Comparison of ENCODE assay signal across 8 cellular contexts in the genomic region with DNA sequence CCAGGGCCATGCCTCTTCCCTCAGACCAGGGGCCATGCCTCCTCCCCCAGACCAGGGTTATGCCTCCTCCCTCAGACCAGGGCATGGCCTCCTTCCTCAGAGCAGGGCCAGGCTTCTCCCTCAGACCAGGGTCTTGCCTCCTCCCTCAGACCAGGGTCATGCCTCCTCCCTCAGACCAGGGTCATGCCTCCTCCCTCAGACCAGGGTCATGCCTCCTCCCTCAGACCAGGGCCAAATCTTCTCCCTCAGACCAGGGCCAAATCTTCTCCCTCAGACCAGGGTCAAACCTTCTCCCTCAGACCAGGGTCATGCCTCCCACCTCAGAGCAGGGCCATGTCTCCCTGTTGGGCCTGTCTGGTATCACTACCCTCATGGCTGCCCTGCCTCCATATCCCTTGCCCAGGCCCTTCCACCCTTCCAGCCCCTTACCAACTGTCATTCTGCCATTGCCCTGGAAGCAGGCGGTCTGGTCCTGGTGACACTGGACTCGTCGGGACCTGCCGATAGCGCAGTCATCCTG. TPM values are rescaled to one million over a fixed set of nuclear protein-coding genes. Genes with fewer than 3 reads are reported as not detected.
A peak's percentile ranks its signal among the peaks of the same experiment; 100 is the strongest.
DNase-seq lines count a peak whose midpoint lies in the region; ATAC-seq and TF ChIP-seq lines count a peak whose summit lies in the region.

No MANE protein-coding gene starts in this region.

- no peaks in the 10 kb centered on the region for H3K27me3 ChIP-seq in BLaER1 treated with 17β-estradiol and CSF1 and Interleukin-3, amounts not matched to agents 10 nM and 100 nM
- H3K27me3 ChIP-seq in osteoblast (ENCODE audit: insufficient read depth, low read length) (peaks cover 39% of the 10 kb centered on the region), MM.1S (replicated peaks; ENCODE audit: insufficient read depth, low read length) (no peaks in the 10 kb centered on the region)

- H3F3A ChIP-seq in MM.1S (ENCODE audit: insufficient read depth, low read length): no peaks in the 10 kb centered on the region

- peaks cover 11 to 21% (median 19%) of the 10 kb centered on the region in 10 experiments for H3K4me1 ChIP-seq in BLaER1 treated with 17β-estradiol and CSF1 and Interleukin-3, amounts not matched to agents 10 nM and 100 nM
- H3K4me1 ChIP-seq in osteoblast (ENCODE audit: insufficient read depth, low read length) (no peaks in the 10 kb centered on the region), MM.1S (ENCODE audit: low read length) (no peaks in the 10 kb centered on the region)

- H3K9me2 ChIP-seq in MM.1S (replicated peaks; ENCODE audit: insufficient read depth, low read length): no peaks in the 10 kb centered on the region

- H3K27ac ChIP-seq in BLaER1 treated with 17β-estradiol and CSF1 and Interleukin-3, amounts not matched to agents 10 nM and 100 nM: no peak overlapping the region
- H3K27ac ChIP-seq in RWPE1: peak overlapping the region; percentile 88
- H3K27ac ChIP-seq in osteoblast (ENCODE audit: low read depth, low read length): no peak overlapping the region
- no peak overlapping the region for H3K27ac ChIP-seq in MM.1S (ENCODE audit: low read length)

- DNase-seq in RWPE1 (ENCODE audit: low spot score) (no peak), epithelial cell of esophagus (ENCODE audit: low read depth) (no peak), osteoblast (ENCODE audit: insufficient read length, low spot score, missing footprints) (no peak), omental fat pad (ENCODE audit: low spot score) (no peak), MM.1S (no peak)
- DNase-seq in stimulated activated CD4-positive, alpha-beta T cell treated with anti-CD3 and anti-CD28 coated beads, Interleukin-15, amount 100 ng/mL, for 24 hours: no peak

- POLR2A ChIA-PET in RWPE1 (lab: Yijun Ruan, JAX; ENCODE audit: low non-redundant PET): no interaction called here

- peak overlapping the region; percentile 81 to 96 (median 92) for H3K4me2 ChIP-seq in BLaER1 treated with 17β-estradiol and CSF1 and Interleukin-3, amounts not matched to agents 10 nM and 100 nM
- H3K4me2 ChIP-seq in osteoblast (ENCODE audit: insufficient read depth, low read length): peak overlapping the region; percentile 86
- H3K4me2 ChIP-seq in MM.1S (ENCODE audit: low read depth, low read length): no peak overlapping the region

- H3K36me3 ChIP-seq in BLaER1 treated with 17β-estradiol and CSF1 and Interleukin-3, amounts not matched to agents 10 nM and 100 nM: no peaks in the 10 kb centered on the region
- H3K36me3 ChIP-seq in osteoblast (ENCODE audit: insufficient read depth, low read length): no peaks in the 10 kb centered on the region
- H3K36me3 ChIP-seq in MM.1S (replicated peaks; ENCODE audit: insufficient read depth, low read length): no peaks in the 10 kb centered on the region

- no peaks in the 10 kb centered on the region for H4K20me1 ChIP-seq in BLaER1 treated with 17β-estradiol and CSF1 and Interleukin-3, amounts not matched to agents 10 nM and 100 nM
- H4K20me1 ChIP-seq in osteoblast (ENCODE audit: insufficient read depth, low read length) (no peaks in the 10 kb centered on the region), MM.1S (ENCODE audit: insufficient read depth, low read length) (no peaks in the 10 kb centered on the region)

- no peak overlapping the region for H3K9ac ChIP-seq in BLaER1 treated with 17β-estradiol and CSF1 and Interleukin-3, amounts not matched to agents 10 nM and 100 nM
- H3K9ac ChIP-seq in MM.1S (ENCODE audit: low read length): no peak overlapping the region

- H3K9me3 ChIP-seq in BLaER1 treated with 17β-estradiol and CSF1 and Interleukin-3, amounts not matched to agents 10 nM and 100 nM (replicated peaks in 1 of 11): peaks cover 0 to 16% (median 0%) of the 10 kb centered on the region in 11 experiments; a peak in 5 of 22 replicates
- no peaks in the 10 kb centered on the region for H3K9me3 ChIP-seq in osteoblast (ENCODE audit: low read depth, low read length)
- H3K9me3 ChIP-seq in MM.1S (replicated peaks; ENCODE audit: insufficient read depth, low read length): no peaks in the 10 kb centered on the region

- CTCF ChIA-PET in RWPE1 (lab: Yijun Ruan, JAX): interaction anchor here (0.7 kb wide), 1 partner anchor 33 kb away, joined by 5 read pairs; no protein-coding TSS in a partner anchor

- TF ChIP-seq CTCF in RWPE1 (conservative IDR thresholded peaks at IDR 0.05; ENCODE audit: low read depth): no peak
- TF ChIP-seq CTCF in epithelial cell of esophagus (IDR thresholded peaks at IDR 0.05; ENCODE audit: insufficient read depth, low read depth, low read length, missing control alignments): no peak
- TF ChIP-seq CTCF in osteoblast (IDR thresholded peaks at IDR 0.05; ENCODE audit: extremely low read depth, low read depth, low read length): no peak
- no peak for TF ChIP-seq CTCF in omental fat pad (IDR thresholded peaks at IDR 0.05)
- TF ChIP-seq CTCF in MM.1S (IDR thresholded peaks at IDR 0.05; ENCODE audit: low read length): no peak

- peak overlapping the region in 5 of 10 experiments; percentile 39 to 60 (median 52); a peak in 8 of 20 replicates for H3K4me3 ChIP-seq in BLaER1 treated with 17β-estradiol and CSF1 and Interleukin-3, amounts not matched to agents 10 nM and 100 nM
- peak overlapping the region; percentile 44 for H3K4me3 ChIP-seq in epithelial cell of esophagus (ENCODE audit: low read length)
- peak overlapping the region; percentile 69 for H3K4me3 ChIP-seq in osteoblast (ENCODE audit: insufficient read depth, low read length)
- H3K4me3 ChIP-seq in MM.1S (ENCODE audit: low read length): no peak overlapping the region

- no peak for ATAC-seq in omental fat pad (ENCODE audit: low FRiP score)
- no peak for ATAC-seq in HG03565 (IDR thresholded peaks at IDR 0.05; ENCODE audit: unreplicated experiment)

- H2AFZ ChIP-seq in osteoblast (ENCODE audit: low read length) (no peak overlapping the region), MM.1S (ENCODE audit: low read length) (no peak overlapping the region)

- H3K79me2 ChIP-seq in osteoblast (ENCODE audit: insufficient read depth, low read length) (no peaks in the 10 kb centered on the region), MM.1S (ENCODE audit: low read length) (no peaks in the 10 kb centered on the region)

RNA-seq across cellular contexts. Expression of a gene that starts 4.2 kb away (rescaled TPM):
- total RNA-seq in osteoblast (0.29 and 0.72 TPM in 2 replicates), omental fat pad (10 to 100 TPM in 1 of 4 donors, 1 to 10 TPM in 2, under 1 TPM in 1; 0.95 to 15.0 (median 2.4) TPM)

RNA-seq across cellular contexts. Expression of a gene that starts 17.3 kb away (rescaled TPM):
- 6.5 and 7.2 TPM in 2 replicates for total RNA-seq in osteoblast
- 10 to 100 TPM in 1 of 4 donors, 1 to 10 TPM in 2, under 1 TPM in 1; 0.74 to 19.1 (median 2.6) TPM for total RNA-seq in omental fat pad

RNA-seq across cellular contexts. Expression of a gene that starts 29.0 kb away (rescaled TPM):
- total RNA-seq in osteoblast (13.4 and 15.6 TPM in 2 replicates), omental fat pad (10 to 100 TPM in 1 of 4 donors, 1 to 10 TPM in 3; 4.8 to 20.5 (median 7.3) TPM)

RNA-seq across cellular contexts. Expression of a gene that starts 43.3 kb away (rescaled TPM):
- total RNA-seq in osteoblast: 14.5 and 17.4 TPM in 2 replicates
- 10 to 100 TPM; 13.7 to 22.8 (median 15.5) TPM for total RNA-seq in omental fat pad
